12 cellular contexts compared by ENCODE assay signal in genomic region chr2:120305296-120305695, GRCh38. TPM values are rescaled to one million over a fixed set of nuclear protein-coding genes. Genes with fewer than 3 reads are reported as not detected.
DNase-seq lines count a peak whose midpoint lies in the region; ATAC-seq and TF ChIP-seq lines count a peak whose summit lies in the region.
"Had no signal": no experiment of that assay in that cellular context is flagged by ENCODE, and none has a peak within 500 bp of the region (broad histone marks: within the 10 kb centered on the region; RNA-seq: fewer than 3 reads in every experiment).

No MANE protein-coding gene starts in this region.

- no peak overlapping the region for H3K27ac Mint-ChIP-seq in activated CD8-positive, alpha-beta T cell treated with anti-CD3 and anti-CD28 coated beads for 36 hours
- no peak overlapping the region for H3K27ac Mint-ChIP-seq in natural killer cell
- H3K27ac Mint-ChIP-seq: CD4-positive, CD25-positive, alpha-beta regulatory T cell had no signal

- intact Hi-C loops in left ventricle myocardium inferior (cut with micrococcal nuclease): no loop called here
- intact Hi-C loops in activated CD8-positive, alpha-beta T cell treated with anti-CD3 and anti-CD28 coated beads for 36 hours (cut with micrococcal nuclease): no loop called here
- intact Hi-C loops in natural killer cell (cut with micrococcal nuclease): no loop called here

- peaks cover 3% of the 10 kb centered on the region for H3K4me1 Mint-ChIP-seq in activated CD8-positive, alpha-beta T cell treated with anti-CD3 and anti-CD28 coated beads for 36 hours (ENCODE audit: low read depth)
- H3K4me1 Mint-ChIP-seq in natural killer cell: peaks cover 11 to 23% of the 10 kb centered on the region in 2 donors

- in situ Hi-C loops in GM13977 (cut with MboI; ENCODE audit: low pct_unique_long_range_greater_than_20kb, low sequenced_read_pairs, unreplicated experiment): no loop called here

- peaks cover 20% of the 10 kb centered on the region for H3K36me3 ChIP-seq in left ventricle myocardium inferior
- H3K36me3 ChIP-seq: pancreas had no signal

- DNase-seq in GM13977 (ENCODE audit: low spot score) (no peak), left ventricle myocardium inferior (no peak), natural killer cell (no peak)
- DNase-seq in activated CD8-positive, alpha-beta T cell treated with anti-CD3 and anti-CD28 coated beads for 36 hours: no peak
- DNase-seq: activated CD4-positive, alpha-beta T cell treated with anti-CD3 and anti-CD28 coated beads, Interleukin-2, amount 50 U/mL, for 4 hours; CD4-positive, CD25-positive, alpha-beta regulatory T cell; NCI-H446; pancreas had no signal

- H3K36me3 Mint-ChIP-seq in activated CD8-positive, alpha-beta T cell treated with anti-CD3 and anti-CD28 coated beads for 36 hours (ENCODE audit: low read depth): no peaks in the 10 kb centered on the region
- H3K36me3 Mint-ChIP-seq in natural killer cell: no peaks in the 10 kb centered on the region

- H3K4me3 ChIP-seq in left ventricle myocardium inferior: no peak overlapping the region
- H3K4me3 ChIP-seq: pancreas had no signal

- no peaks in the 10 kb centered on the region for H3K27me3 ChIP-seq in left ventricle myocardium inferior (ENCODE audit: low read depth)
- H3K27me3 ChIP-seq: pancreas had no signal

- CTCF ChIA-PET in activated CD8-positive, alpha-beta T cell treated with anti-CD3 and anti-CD28 coated beads for 36 hours (lab: Charles Lee): interaction anchor here (1.0 kb wide), 1 partner anchor 79 kb away, joined by 3 read pairs; no protein-coding TSS in a partner anchor

- H3K4me1 ChIP-seq in left ventricle myocardium inferior: no peaks in the 10 kb centered on the region
- H3K4me1 ChIP-seq: pancreas had no signal

- POLR2A ChIA-PET in activated CD8-positive, alpha-beta T cell treated with anti-CD3 and anti-CD28 coated beads for 36 hours (lab: Charles Lee): no interaction called here

- no peaks in the 10 kb centered on the region for H3K27me3 Mint-ChIP-seq in activated CD8-positive, alpha-beta T cell treated with anti-CD3 and anti-CD28 coated beads for 36 hours
- no peaks in the 10 kb centered on the region for H3K27me3 Mint-ChIP-seq in natural killer cell (ENCODE audit: low read depth in 2 of 2)
- H3K27me3 Mint-ChIP-seq: CD4-positive, CD25-positive, alpha-beta regulatory T cell had no signal

- TF ChIP-seq CTCF in 22Rv1 (IDR thresholded peaks at IDR 0.05): peak; percentile 40
- peak; percentile 28 for TF ChIP-seq CTCF in GM13977 (IDR thresholded peaks at IDR 0.05; ENCODE audit: extremely low read depth, insufficient read depth, missing control alignments)
- TF ChIP-seq CTCF in left ventricle myocardium inferior (IDR thresholded peaks at IDR 0.05; ENCODE audit: borderline replicate concordance): peak; percentile 51
- no peak for TF ChIP-seq CTCF in activated CD8-positive, alpha-beta T cell treated with anti-CD3 and anti-CD28 coated beads for 36 hours (IDR thresholded peaks at IDR 0.05)
- TF ChIP-seq CTCF in natural killer cell (IDR thresholded peaks at IDR 0.05): no peak

- no peak overlapping the region for H3K4me3 Mint-ChIP-seq in activated CD8-positive, alpha-beta T cell treated with anti-CD3 and anti-CD28 coated beads for 36 hours
- H3K4me3 Mint-ChIP-seq in natural killer cell: no peak overlapping the region
- H3K4me3 Mint-ChIP-seq: CD4-positive, CD25-positive, alpha-beta regulatory T cell had no signal

- H3K27ac ChIP-seq in 22Rv1: no peak overlapping the region
- H3K27ac ChIP-seq in left ventricle myocardium inferior (replicated peaks): no peak overlapping the region
- H3K27ac ChIP-seq: pancreas had no signal

- H3K9me3 Mint-ChIP-seq in activated CD8-positive, alpha-beta T cell treated with anti-CD3 and anti-CD28 coated beads for 36 hours: no peaks in the 10 kb centered on the region
- no peaks in the 10 kb centered on the region for H3K9me3 Mint-ChIP-seq in natural killer cell
- H3K9me3 Mint-ChIP-seq: CD4-positive, CD25-positive, alpha-beta regulatory T cell had no signal

- no peaks in the 10 kb centered on the region for H3K9me3 ChIP-seq in left ventricle myocardium inferior (replicated peaks)
- H3K9me3 ChIP-seq: pancreas had no signal

- ATAC-seq in SK-N-SH treated with all-trans-retinoic acid at 6 μM for 48 hours (peak; percentile 65; the same call in 2 of the 3 replicates), GM19328 (IDR thresholded peaks at IDR 0.05; ENCODE audit: unreplicated experiment) (no peak), HG02798 (IDR thresholded peaks at IDR 0.05; ENCODE audit: poor library complexity, unreplicated experiment) (no peak), natural killer cell (no peak)
- no peak for ATAC-seq in activated CD8-positive, alpha-beta T cell treated with anti-CD3 and anti-CD28 coated beads for 36 hours

TF ChIP-seq in SK-N-SH treated with all-trans-retinoic acid at 6 μM for 48 hours, 23 proteins besides CTCF, POLR2A, EP300 and RAD21:
- TF ChIP-seq TSHZ2 (CRISPR knock-in tag; IDR thresholded peaks at IDR 0.05) (no peak), ZNF70 (CRISPR knock-in tag; IDR thresholded peaks at IDR 0.05) (no peak), OSR1 (CRISPR knock-in tag; IDR thresholded peaks at IDR 0.05) (no peak), BACH2 (CRISPR knock-in tag; IDR thresholded peaks at IDR 0.05; ENCODE audit: borderline replicate concordance) (no peak), PPARA (CRISPR knock-in tag; IDR thresholded peaks at IDR 0.05; ENCODE audit: borderline replicate concordance) (no peak), SNAI2 (CRISPR knock-in tag; IDR thresholded peaks at IDR 0.05) (no peak), TOX (CRISPR knock-in tag; IDR thresholded peaks at IDR 0.05; ENCODE audit: borderline replicate concordance) (no peak), ZNF8 (CRISPR knock-in tag; IDR thresholded peaks at IDR 0.05) (no peak), ZFP30 (CRISPR knock-in tag; IDR thresholded peaks at IDR 0.05) (no peak)

RNA-seq across cellular contexts. Expression of gene INHBB, which starts 40.6 kb away (rescaled TPM):
- total RNA-seq in left ventricle myocardium inferior (3.2 TPM), natural killer cell (under 1 TPM in 2 of 3 donors, not detected in 1; 0.07 to 0.10 TPM)
- not detected for total RNA-seq in activated CD8-positive, alpha-beta T cell treated with anti-CD3 and anti-CD28 coated beads for 36 hours
- total RNA-seq: CD4-positive, CD25-positive, alpha-beta regulatory T cell had no signal

RNA-seq across cellular contexts. Expression of gene RALB, which starts 52.6 kb away (rescaled TPM):
- total RNA-seq in left ventricle myocardium inferior (45.8 TPM), natural killer cell (10 to 100 TPM; 21.0 to 25.9 (median 25.4) TPM)
- total RNA-seq in activated CD8-positive, alpha-beta T cell treated with anti-CD3 and anti-CD28 coated beads for 36 hours: 10 to 100 TPM; 16.7 to 17.6 TPM

Comparison
In these comparisons a context has a peak if more than half of its experiments do, and no peak if none do; other contexts are left out.
1. CTCF ChIP-seq: peak in 22Rv1 (single experiment), GM13977 (single experiment) and left ventricle myocardium inferior (single experiment); none in activated CD8-positive, alpha-beta T cell treated with anti-CD3 and anti-CD28 coated beads for 36 hours (single experiment) and natural killer cell (single experiment).